In genomic region chr19:16327911-16328823, GRCh38 we compare ENCODE assay signal across 8 cellular contexts. TPM values are rescaled to one million over a fixed set of nuclear protein-coding genes. Genes with fewer than 3 reads are reported as not detected.
DNase-seq lines count a peak whose midpoint lies in the region; ATAC-seq and TF ChIP-seq lines count a peak whose summit lies in the region.

No MANE protein-coding gene starts in this region.

- POLR2A ChIA-PET in activated B cell treated with CpG ODN at 0.5 μM for 24 hours (lab: Charles Lee): interaction anchor here (0.7 to 14.3 kb wide), 25 partner anchors 12 to 994 kb away, joined by 3 to 828 read pairs (median 16); partner anchors contain the start of genes FAM32A, HSH2D and TPM4

- WGBS in aorta, 2 donors: 36 to 40% methylated on average over 20 of the region's 20 CpGs

- peaks cover 41% of the 10 kb centered on the region for H3K36me3 Mint-ChIP-seq in activated B cell treated with CpG ODN at 0.5 μM for 24 hours (ENCODE audit: low read depth)
- peaks cover 93% of the 10 kb centered on the region for H3K36me3 Mint-ChIP-seq in effector memory CD8-positive, alpha-beta T cell (ENCODE audit: insufficient read depth)
- peaks cover 22 to 29% of the 10 kb centered on the region in 2 donors for H3K36me3 Mint-ChIP-seq in naive B cell

- DNase-seq in Jurkat, Clone E6-1 (ENCODE audit: low read depth, low spot score): no peak
- DNase-seq in activated B cell treated with CpG ODN at 0.5 μM for 24 hours (peak; percentile 55), naive B cell (peak; percentile 80), aorta (peak; percentile 85 to 93), GM19240 (ENCODE audit: insufficient read length, low spot score) (no peak)
- DNase-seq in effector memory CD8-positive, alpha-beta T cell: peak; percentile 52 to 61 (median 60)

- H3K4me1 ChIP-seq in aorta (ENCODE audit: control insufficient read depth in 1 of 2, insufficient read depth in 2 of 2, low read length in 2 of 2): no peaks in the 10 kb centered on the region

- no peaks in the 10 kb centered on the region for H3K9me3 ChIP-seq in aorta (ENCODE audit: control insufficient read depth, low read length)

- intact Hi-C loops in activated B cell treated with CpG ODN at 0.5 μM for 24 hours (cut with micrococcal nuclease): loop anchor here (1.0 to 10.0 kb wide), 4 partner anchors 38 to 259 kb away; partner anchors contain the start of genes RAB8A and TPM4
- intact Hi-C loops in aorta (cut with DNase I): loop anchor here (2.0 to 5.0 kb wide), 4 partner anchors 36 to 261 kb away; no protein-coding TSS in a partner anchor

- H3K4me3 ChIP-seq in Jurkat, Clone E6-1 (ENCODE audit: low read length): peak overlapping the region; percentile 7; the same call in 1 of the 2 replicates
- H3K4me3 ChIP-seq in aorta (ENCODE audit: low read length in 2 of 2): no peak overlapping the region

- H3K9me3 Mint-ChIP-seq in activated B cell treated with CpG ODN at 0.5 μM for 24 hours (no peaks in the 10 kb centered on the region), naive B cell (peaks cover 0 to 7% (median 2%) of the 10 kb centered on the region in 7 donors)
- peaks cover 0 to 1% of the 10 kb centered on the region in 2 donors for H3K9me3 Mint-ChIP-seq in effector memory CD8-positive, alpha-beta T cell

- CTCF ChIA-PET in activated B cell treated with CpG ODN at 0.5 μM for 24 hours (lab: Charles Lee): interaction anchor here (0.7 to 4.7 kb wide), 13 partner anchors 10 to 286 kb away, joined by 3 to 41 read pairs (median 11); no protein-coding TSS in a partner anchor

- H3K4me1 Mint-ChIP-seq in activated B cell treated with CpG ODN at 0.5 μM for 24 hours (peaks cover 68% of the 10 kb centered on the region), naive B cell (peaks cover 42 to 62% (median 51%) of the 10 kb centered on the region in 3 donors)
- H3K4me1 Mint-ChIP-seq in effector memory CD8-positive, alpha-beta T cell (ENCODE audit: low read depth in 2 of 2): peaks cover 58 to 59% of the 10 kb centered on the region in 2 donors

- no peaks in the 10 kb centered on the region for H3K27me3 ChIP-seq in aorta (ENCODE audit: control insufficient read depth in 1 of 2, insufficient read depth in 2 of 2, low read length in 1 of 2)

- peak overlapping the region; percentile 79 to 91 for H3K27ac ChIP-seq in aorta (ENCODE audit: low read depth in 1 of 2, low read length in 2 of 2)

- peak overlapping the region; percentile 95 for H3K4me3 Mint-ChIP-seq in activated B cell treated with CpG ODN at 0.5 μM for 24 hours
- H3K4me3 Mint-ChIP-seq in effector memory CD8-positive, alpha-beta T cell: peak overlapping the region; percentile 97 to 100
- H3K4me3 Mint-ChIP-seq in naive B cell: peak overlapping the region; percentile 88 to 100 (median 98)

- H3K27ac Mint-ChIP-seq in activated B cell treated with CpG ODN at 0.5 μM for 24 hours (peak overlapping the region; percentile 94), naive B cell (peak overlapping the region; percentile 96 to 100 (median 99))
- peak overlapping the region; percentile 100 for H3K27ac Mint-ChIP-seq in effector memory CD8-positive, alpha-beta T cell

- TF ChIP-seq CTCF in activated B cell treated with CpG ODN at 0.5 μM for 24 hours (IDR thresholded peaks at IDR 0.05): no peak

- ATAC-seq in activated B cell treated with CpG ODN at 0.5 μM for 24 hours (ENCODE audit: low read depth) (peak; percentile 5), naive B cell (ENCODE audit: low read depth in 2 of 2) (peak; percentile 5 to 8), aorta (ENCODE audit: low FRiP score) (peak; percentile 26), GM21576 (IDR thresholded peaks at IDR 0.05; ENCODE audit: unreplicated experiment) (no peak), GM18511 (IDR thresholded peaks at IDR 0.05; ENCODE audit: unreplicated experiment) (no peak)
- ATAC-seq in effector memory CD8-positive, alpha-beta T cell (replicated peaks): peak; percentile 0

- H3K36me3 ChIP-seq in aorta (ENCODE audit: control insufficient read depth in 1 of 2, insufficient read depth in 2 of 2, low read length in 1 of 2): no peaks in the 10 kb centered on the region

- H3K27me3 Mint-ChIP-seq in activated B cell treated with CpG ODN at 0.5 μM for 24 hours (no peaks in the 10 kb centered on the region), naive B cell (no peaks in the 10 kb centered on the region)
- H3K27me3 Mint-ChIP-seq in effector memory CD8-positive, alpha-beta T cell: no peaks in the 10 kb centered on the region

RNA-seq across cellular contexts. Expression of gene KLF2, which starts 3.5 kb away (rescaled TPM):
- 22.6 TPM for polyA plus RNA-seq in Jurkat, Clone E6-1 (2012; ENCODE audit: insufficient read depth, insufficient read length)
- 76.8 and 87.6 TPM in 2 replicates for total RNA-seq in activated B cell treated with CpG ODN at 0.5 μM for 24 hours
- 100 to 1,000 TPM; 145 to 413 (median 248) TPM for polyA plus RNA-seq in naive B cell (ENCODE audit: low read depth in 6 of 6)
- total RNA-seq in aorta: 100 to 1,000 TPM in 1 of 2 donors, 10 to 100 TPM in 1; 98.9 to 223 TPM
- polyA plus RNA-seq in aorta: 10 to 100 TPM in 1 of 2 donors, 1 to 10 TPM in 1; 4.8 to 12.4 TPM

Comparison
In these comparisons a context has a peak if more than half of its experiments do, and no peak if none do; other contexts are left out.
1. DNase-seq: peak in activated B cell treated with CpG ODN at 0.5 μM for 24 hours (single experiment), effector memory CD8-positive, alpha-beta T cell (3 of 3), naive B cell (single experiment) and aorta (2 of 2); none in Jurkat, Clone E6-1 (single experiment) and GM19240 (single experiment).
2. ATAC-seq: peak in activated B cell treated with CpG ODN at 0.5 μM for 24 hours (single experiment), effector memory CD8-positive, alpha-beta T cell (single experiment), naive B cell (2 of 2) and aorta (single experiment); none in GM21576 (single experiment) and GM18511 (single experiment).
3. Peak in every context shown above with its lines, with median percentiles within 50 percentile points of each other: H3K27ac Mint-ChIP-seq and H3K4me3 Mint-ChIP-seq.